16 cellular contexts compared by ENCODE assay signal in genomic region chr10:76126607-76127190, GRCh38.
DNase-seq lines count a peak whose midpoint lies in the region; ATAC-seq, FAIRE-seq and TF ChIP-seq lines count a peak whose summit lies in the region.
"Had no signal": no experiment of that assay in that cellular context is flagged by ENCODE, and none has a peak within 500 bp of the region (broad histone marks: within the 10 kb centered on the region; RNA-seq: fewer than 3 reads in every experiment).

No MANE protein-coding gene starts in this region.

- H3K27me3 ChIP-seq in BLaER1 treated with 17β-estradiol and CSF1 and Interleukin-3, amounts not matched to agents 10 nM and 100 nM: peaks cover 0 to 11% (median 0%) of the 10 kb centered on the region in 11 experiments; a peak in 4 of 22 replicates
- H3K27me3 ChIP-seq in astrocyte (ENCODE audit: insufficient read depth, low read length): no peaks in the 10 kb centered on the region
- H3K27me3 ChIP-seq: ovary had no signal

- H3K36me3 ChIP-seq in BLaER1 treated with 17β-estradiol and CSF1 and Interleukin-3, amounts not matched to agents 10 nM and 100 nM: no peaks in the 10 kb centered on the region
- H3K36me3 ChIP-seq in astrocyte (ENCODE audit: insufficient read depth, low read length): no peaks in the 10 kb centered on the region
- H3K36me3 ChIP-seq: ovary had no signal

- CTCF ChIA-PET in GM10248 (lab: Yijun Ruan, JAX): interaction anchor here (1.3 kb wide), 1 partner anchor 14 kb away, joined by 4 read pairs; no protein-coding TSS in a partner anchor

- H2AFZ ChIP-seq in astrocyte (ENCODE audit: low read depth, low read length): no peak overlapping the region

- H3K79me2 ChIP-seq in astrocyte (ENCODE audit: insufficient read depth, low read length): no peaks in the 10 kb centered on the region

- no peak for ATAC-seq in GM21447 (IDR thresholded peaks at IDR 0.05; ENCODE audit: unreplicated experiment)

- no peaks in the 10 kb centered on the region for H4K20me1 ChIP-seq in BLaER1 treated with 17β-estradiol and CSF1 and Interleukin-3, amounts not matched to agents 10 nM and 100 nM
- no peaks in the 10 kb centered on the region for H4K20me1 ChIP-seq in astrocyte (ENCODE audit: insufficient read depth, low read length)

- peak overlapping the region; percentile 43 for H3K27ac Mint-ChIP-seq in astrocyte (ENCODE audit: unreplicated experiment)
- H3K27ac Mint-ChIP-seq: activated naive CD8-positive, alpha-beta T cell treated with anti-CD3 and anti-CD28 coated beads, Interleukin-2, amount 10 ng/mL, durations not matched to agents 7 days and 5 days had no signal

- peaks cover 7% of the 10 kb centered on the region for H3K27me3 Mint-ChIP-seq in astrocyte (ENCODE audit: low read depth, unreplicated experiment)
- H3K27me3 Mint-ChIP-seq: activated naive CD8-positive, alpha-beta T cell treated with anti-CD3 and anti-CD28 coated beads, Interleukin-2, amount 10 ng/mL, durations not matched to agents 7 days and 5 days had no signal

- no peak overlapping the region for H3K9ac ChIP-seq in BLaER1 treated with 17β-estradiol and CSF1 and Interleukin-3, amounts not matched to agents 10 nM and 100 nM
- H3K9ac ChIP-seq in astrocyte (ENCODE audit: low read length): no peak overlapping the region

- H3K4me3 Mint-ChIP-seq in astrocyte (ENCODE audit: unreplicated experiment): no peak overlapping the region
- H3K4me3 Mint-ChIP-seq: activated naive CD8-positive, alpha-beta T cell treated with anti-CD3 and anti-CD28 coated beads, Interleukin-2, amount 10 ng/mL, durations not matched to agents 7 days and 5 days had no signal

- DNase-seq in M059J (ENCODE audit: low read depth) (peak; percentile 82), astrocyte (ENCODE audit: low read depth) (peak; percentile 68), foreskin melanocyte (peak; percentile 60), OCI-M2 (lab: John Stamatoyannopoulos, UW; ENCODE audit: unreplicated experiment) (no peak), GM10248 (ENCODE audit: extremely low spot score) (no peak), dermis blood vessel endothelial cell (no peak)
- DNase-seq: activated CD4-positive, CD25-positive, alpha-beta regulatory T cell; activated naive CD8-positive, alpha-beta T cell treated with anti-CD3 and anti-CD28 coated beads, Interleukin-2, amount 10 ng/mL, durations not matched to agents 7 days and 5 days; effector memory CD4-positive, alpha-beta T cell; EL; NCI-H1092; NCI-H2171 treated with DMSO at 0.1 percent for 48 hours; ovary; T-helper 1 cell had no signal

- no peak overlapping the region for H3K27ac ChIP-seq in BLaER1 treated with 17β-estradiol and CSF1 and Interleukin-3, amounts not matched to agents 10 nM and 100 nM
- H3K27ac ChIP-seq in astrocyte (ENCODE audit: low read depth, low read length): no peak overlapping the region
- H3K27ac ChIP-seq: ovary had no signal

- FAIRE-seq in astrocyte (lab: Jason Lieb, UNC): no peak

- TF ChIP-seq CTCF in astrocyte (IDR thresholded peaks at IDR 0.05; ENCODE audit: insufficient read depth, low read depth, low read length): no peak
- no peak for TF ChIP-seq CTCF in GM10248 (IDR thresholded peaks at IDR 0.05; ENCODE audit: control extremely low read depth, extremely low read depth, low read depth, missing control alignments)

- peaks cover 35% of the 10 kb centered on the region for H3K4me1 Mint-ChIP-seq in astrocyte (ENCODE audit: low read depth, unreplicated experiment)

- H3K4me2 ChIP-seq in BLaER1 treated with 17β-estradiol and CSF1 and Interleukin-3, amounts not matched to agents 10 nM and 100 nM: peak overlapping the region in 7 of 11 experiments; percentile 11 to 81 (median 26); a peak in 9 of 22 replicates
- no peak overlapping the region for H3K4me2 ChIP-seq in astrocyte (ENCODE audit: low read length)

- no peak overlapping the region for H3K4me3 ChIP-seq in BLaER1 treated with 17β-estradiol and CSF1 and Interleukin-3, amounts not matched to agents 10 nM and 100 nM
- H3K4me3 ChIP-seq in astrocyte (ENCODE audit: insufficient read depth, low read depth, low read length): no peak overlapping the region
- H3K4me3 ChIP-seq: ovary had no signal

- H3K9me3 Mint-ChIP-seq in astrocyte (ENCODE audit: unreplicated experiment): no peaks in the 10 kb centered on the region
- H3K9me3 Mint-ChIP-seq: activated naive CD8-positive, alpha-beta T cell treated with anti-CD3 and anti-CD28 coated beads, Interleukin-2, amount 10 ng/mL, durations not matched to agents 7 days and 5 days had no signal

- H3K4me1 ChIP-seq in BLaER1 treated with 17β-estradiol and CSF1 and Interleukin-3, amounts not matched to agents 10 nM and 100 nM: peaks cover 0 to 25% (median 4%) of the 10 kb centered on the region in 10 experiments; a peak in 11 of 20 replicates
- H3K4me1 ChIP-seq in astrocyte (ENCODE audit: insufficient read depth, low read length): no peaks in the 10 kb centered on the region

- no peaks in the 10 kb centered on the region for H3K9me3 ChIP-seq in BLaER1 treated with 17β-estradiol and CSF1 and Interleukin-3, amounts not matched to agents 10 nM and 100 nM (replicated peaks in 1 of 11)
- H3K9me3 ChIP-seq in astrocyte (ENCODE audit: insufficient read depth, low read depth, low read length): no peaks in the 10 kb centered on the region
- H3K9me3 ChIP-seq: ovary had no signal

- POLR2A ChIA-PET in GM10248 (lab: Yijun Ruan, JAX): no interaction called here

- H3K36me3 Mint-ChIP-seq in astrocyte (ENCODE audit: low read depth, unreplicated experiment): no peaks in the 10 kb centered on the region
- H3K36me3 Mint-ChIP-seq: activated naive CD8-positive, alpha-beta T cell treated with anti-CD3 and anti-CD28 coated beads, Interleukin-2, amount 10 ng/mL, durations not matched to agents 7 days and 5 days had no signal

Comparison
In these comparisons a context has a peak if more than half of its experiments do, and no peak if none do; other contexts are left out.
1. DNase-seq: peak in M059J (single experiment), astrocyte (single experiment) and foreskin melanocyte (single experiment); none in OCI-M2 (single experiment), GM10248 (single experiment) and dermis blood vessel endothelial cell (single experiment).